Comparison of ENCODE assay signal across 18 cellular contexts in genomic region chr12:91422811-91423210, GRCh38.
"Had no signal": no experiment of that assay in that cellular context is flagged by ENCODE, and none has a peak within 500 bp of the region (broad histone marks: within the 10 kb centered on the region; RNA-seq: fewer than 3 reads in every experiment).

No MANE protein-coding gene starts in this region.

- H3K4me1 Mint-ChIP-seq: activated naive CD4-positive, alpha-beta T cell treated with anti-CD3 and anti-CD28 coated beads, Interleukin-2, amount 50 U/mL, for 24 hours; natural killer cell had no signal

- H3K4me3 Mint-ChIP-seq: activated naive CD4-positive, alpha-beta T cell treated with anti-CD3 and anti-CD28 coated beads, Interleukin-2, amount 50 U/mL, for 24 hours; natural killer cell; T-helper 2 cell treated with Interferon-gamma antibody and Interleukin-4, amounts not matched to agents 5 μg/mL and 100 μg/mL, for 36 hours had no signal

- H3K27me3 ChIP-seq: adrenal gland, esophagus muscularis mucosa, right atrium auricular region, suprapubic skin, upper lobe of right lung had no signal

- H3K27ac ChIP-seq: adrenal gland, esophagus muscularis mucosa, right atrium auricular region, suprapubic skin, upper lobe of right lung had no signal

- ATAC-seq: left ventricle myocardium superior, natural killer cell, upper lobe of right lung had no signal

- H3K27me3 Mint-ChIP-seq: activated naive CD4-positive, alpha-beta T cell treated with anti-CD3 and anti-CD28 coated beads, Interleukin-2, amount 50 U/mL, for 24 hours had no signal

- H3K9me3 Mint-ChIP-seq: activated naive CD4-positive, alpha-beta T cell treated with anti-CD3 and anti-CD28 coated beads, Interleukin-2, amount 50 U/mL, for 24 hours; natural killer cell; T-helper 2 cell treated with Interferon-gamma antibody and Interleukin-4, amounts not matched to agents 5 μg/mL and 100 μg/mL, for 36 hours had no signal

- H3K9me3 ChIP-seq: adrenal gland, esophagus muscularis mucosa, right atrium auricular region, suprapubic skin, upper lobe of right lung had no signal

- H3K4me1 ChIP-seq: adrenal gland, right atrium auricular region, upper lobe of right lung had no signal

- DNase-seq: activated CD4-positive, alpha-beta T cell treated with anti-CD3 and anti-CD28 coated beads, Interleukin-2, amount 50 U/mL, for 48 hours; activated CD4-positive, CD25-positive, alpha-beta regulatory T cell treated with anti-CD3 and anti-CD28 coated beads, Interleukin-2, amount 50 U/mL, for 72 hours; activated T-cell treated with anti-CD3 and anti-CD28 coated beads, Interleukin-2, amount 50 U/mL, for 1 hour; adrenal gland; left ventricle myocardium superior; mesenchymal stem cell; natural killer cell; occipital lobe; stimulated activated CD4-positive, alpha-beta T cell treated with anti-CD3 and anti-CD28 coated beads, Interleukin-15, amount 100 ng/mL, for 24 hours; stimulated activated CD4-positive, alpha-beta T cell treated with anti-CD3 and anti-CD28 coated beads, Interleukin-4, amount 100 ng/mL, for 24 hours; stimulated activated naive CD4-positive, alpha-beta T cell treated with Interleukin-2 at 50 U/mL for 16 hours; SW 1271; upper lobe of right lung had no signal

- H3K36me3 ChIP-seq: adrenal gland, esophagus muscularis mucosa, right atrium auricular region, suprapubic skin, upper lobe of right lung had no signal

- H3K36me3 Mint-ChIP-seq: activated naive CD4-positive, alpha-beta T cell treated with anti-CD3 and anti-CD28 coated beads, Interleukin-2, amount 50 U/mL, for 24 hours; natural killer cell had no signal

- H3K4me3 ChIP-seq: adrenal gland, esophagus muscularis mucosa, right atrium auricular region, suprapubic skin, upper lobe of right lung had no signal

- H3K27ac Mint-ChIP-seq: activated naive CD4-positive, alpha-beta T cell treated with anti-CD3 and anti-CD28 coated beads, Interleukin-2, amount 50 U/mL, for 24 hours; natural killer cell; T-helper 2 cell treated with Interferon-gamma antibody and Interleukin-4, amounts not matched to agents 5 μg/mL and 100 μg/mL, for 36 hours had no signal
